ENCODE assay signal across 8 cellular contexts in the genomic region with DNA sequence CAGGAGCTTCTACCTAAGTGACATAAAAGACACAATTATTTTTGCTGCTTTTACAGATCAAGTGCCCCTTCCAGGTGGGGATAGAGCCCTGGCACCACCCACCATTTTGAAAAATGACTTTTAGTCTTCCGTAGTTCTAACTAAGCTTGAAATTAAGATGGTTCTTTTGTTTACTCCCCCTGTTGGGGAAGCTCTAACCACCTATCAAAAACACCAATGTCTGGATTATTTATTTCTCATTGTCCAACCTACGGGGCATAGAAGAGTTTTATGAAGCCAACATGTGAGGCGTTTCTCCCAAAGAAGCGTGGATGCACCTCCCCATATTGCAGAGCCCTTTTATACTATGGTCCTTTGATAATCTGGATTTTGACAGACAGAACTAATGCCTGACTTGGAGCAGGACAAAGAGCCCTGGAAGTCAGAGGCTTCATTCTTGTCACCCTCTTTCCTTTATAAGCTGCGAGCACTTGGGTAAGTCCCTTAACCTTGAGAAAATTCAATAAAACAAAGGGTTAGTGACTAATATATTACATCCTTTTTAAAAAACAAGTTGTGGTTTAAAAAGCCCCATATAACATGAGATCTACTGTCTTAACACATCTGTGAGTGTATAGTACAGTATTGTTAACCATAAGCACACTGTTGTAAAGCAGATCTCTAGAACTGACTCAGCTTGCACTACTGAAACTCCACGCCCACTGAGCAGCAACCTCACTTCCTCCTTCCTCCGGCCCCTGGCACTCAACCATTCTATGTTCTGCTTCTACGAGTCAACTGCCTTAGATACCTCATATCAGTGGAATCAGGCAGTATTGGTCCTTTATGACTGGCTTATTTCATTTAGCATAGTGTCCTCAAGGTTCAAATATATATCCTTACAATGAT.
A peak's percentile ranks its signal among the peaks of the same experiment; 100 is the strongest.
DNase-seq lines count a peak whose midpoint lies in the region; ATAC-seq, FAIRE-seq and TF ChIP-seq lines count a peak whose summit lies in the region.

No MANE protein-coding gene starts in this region.

- H3K36me3 ChIP-seq in HCT116 (ENCODE audit: control insufficient read depth in 1 of 2, insufficient read depth in 2 of 2, low read length in 2 of 2) = no peaks in the 10 kb centered on the region
- H3K36me3 ChIP-seq in Caco-2 (ENCODE audit: control insufficient read depth, insufficient read depth, low read length) = no peaks in the 10 kb centered on the region

- TF ChIP-seq CTCF in HCT116 (IDR thresholded peaks at IDR 0.05 in 2 of 3, conservative IDR thresholded peaks at IDR 0.05 in 1 of 3; ENCODE audit: borderline replicate concordance in 1 of 3, insufficient read depth in 1 of 3, low read depth in 2 of 3, low read length in 2 of 3) = 0 out of 6 replicates have a peak, but pooled peaks of 1 of the 3 experiments have one; percentile 5
- no peak for TF ChIP-seq CTCF in glutamatergic neuron (IDR thresholded peaks at IDR 0.05; ENCODE audit: partially characterized antibody, unreplicated experiment)
- TF ChIP-seq CTCF in Caco-2 (IDR thresholded peaks at IDR 0.05; ENCODE audit: insufficient read depth in 1 of 2, low read depth in 1 of 2, low read length in 1 of 2, severe bottlenecking in 1 of 2, unreplicated experiment in 1 of 2) = no peak

- ATAC-seq in HCT116 = no peak
- peak; percentile 95 for ATAC-seq in stimulated activated effector memory CD8-positive, alpha-beta T cell treated with anti-CD3 and anti-CD28 coated beads, Interleukin-12 subunit alpha, Interleukin-12 subunit beta, amount 100 ng/mL, for 72 hours

- no peaks in the 10 kb centered on the region for H3K9me3 ChIP-seq in HCT116 (ENCODE audit: control insufficient read depth in 1 of 2, insufficient read depth in 1 of 2, low read depth in 1 of 2, low read length in 2 of 2)
- no peaks in the 10 kb centered on the region for H3K9me3 ChIP-seq in Caco-2

- peaks cover 6% of the 10 kb centered on the region for H3K36me3 Mint-ChIP-seq in glutamatergic neuron (ENCODE audit: unreplicated experiment)
- peaks cover 13% of the 10 kb centered on the region for H3K36me3 Mint-ChIP-seq in stimulated activated effector memory CD8-positive, alpha-beta T cell treated with anti-CD3 and anti-CD28 coated beads, Interleukin-12 subunit alpha, Interleukin-12 subunit beta, amount 100 ng/mL, for 72 hours
- peaks cover 8% of the 10 kb centered on the region for H3K36me3 Mint-ChIP-seq in Caco-2 (ENCODE audit: insufficient read depth, unreplicated experiment)

- H3K4me3 Mint-ChIP-seq in glutamatergic neuron (ENCODE audit: unreplicated experiment) (no peak overlapping the region), Caco-2 (ENCODE audit: unreplicated experiment) (no peak overlapping the region)
- H3K4me3 Mint-ChIP-seq in stimulated activated effector memory CD8-positive, alpha-beta T cell treated with anti-CD3 and anti-CD28 coated beads, Interleukin-12 subunit alpha, Interleukin-12 subunit beta, amount 100 ng/mL, for 72 hours = peak overlapping the region; percentile 35

- POLR2A ChIA-PET in HCT116 (lab: Charles Lee) = no interaction called here
- POLR2A ChIA-PET in Caco-2 (lab: Charles Lee) = no interaction called here

- H3K27me3 Mint-ChIP-seq in glutamatergic neuron (ENCODE audit: unreplicated experiment) (peaks cover 3% of the 10 kb centered on the region), Caco-2 (ENCODE audit: insufficient read depth, unreplicated experiment) (no peaks in the 10 kb centered on the region)

- H3K27ac Mint-ChIP-seq in glutamatergic neuron (ENCODE audit: unreplicated experiment) = peak overlapping the region; percentile 10
- peak overlapping the region; percentile 30 for H3K27ac Mint-ChIP-seq in stimulated activated effector memory CD8-positive, alpha-beta T cell treated with anti-CD3 and anti-CD28 coated beads, Interleukin-12 subunit alpha, Interleukin-12 subunit beta, amount 100 ng/mL, for 72 hours
- H3K27ac Mint-ChIP-seq in Caco-2 (ENCODE audit: unreplicated experiment) = no peak overlapping the region

- no peak for TF ChIP-seq POLR2A in GM12891 (IDR thresholded peaks at IDR 0.05; ENCODE audit: low read depth, low read length)
- TF ChIP-seq POLR2A in HCT116 (IDR thresholded peaks at IDR 0.05; ENCODE audit: borderline replicate concordance, extremely low read depth, insufficient read depth, insufficient read length) = no peak

- H3K9me2 ChIP-seq in HCT116 (ENCODE audit: insufficient read depth) = no peaks in the 10 kb centered on the region

- CTCF ChIA-PET in HCT116 (lab: Charles Lee) (interaction anchor here (1.1 kb wide), 1 partner anchor 9 kb away, joined by 3 read pairs; no protein-coding TSS in a partner anchor), Caco-2 (lab: Charles Lee) (no interaction called here)

- no peak for TF ChIP-seq RAD21 in HCT116 (IDR thresholded peaks at IDR 0.05; ENCODE audit: low read depth)

- peaks cover 20% of the 10 kb centered on the region for H3K4me1 Mint-ChIP-seq in glutamatergic neuron (ENCODE audit: low read depth, unreplicated experiment)
- H3K4me1 Mint-ChIP-seq in stimulated activated effector memory CD8-positive, alpha-beta T cell treated with anti-CD3 and anti-CD28 coated beads, Interleukin-12 subunit alpha, Interleukin-12 subunit beta, amount 100 ng/mL, for 72 hours = peaks cover 65% of the 10 kb centered on the region
- H3K4me1 Mint-ChIP-seq in Caco-2 (ENCODE audit: low read depth, unreplicated experiment) = peaks cover 15% of the 10 kb centered on the region

- H3K4me1 ChIP-seq in HCT116 (ENCODE audit: control insufficient read depth in 1 of 2, insufficient read depth in 2 of 2, low read length in 2 of 2) = peaks cover 30 to 58% of the 10 kb centered on the region in 2 experiments
- peaks cover under 1% of the 10 kb centered on the region for H3K4me1 ChIP-seq in Caco-2

- DNase-seq in GM12891 (ENCODE audit: insufficient read length, low spot score) (peak; percentile 54), HCT116 (ENCODE audit: low read depth, low spot score) (no peak), MV-4-11 (lab: John Stamatoyannopoulos, UW) (peak; percentile 95), glutamatergic neuron (no peak), Caco-2 (no peak), DMS 273 (lab: John Stamatoyannopoulos, UW; ENCODE audit: unreplicated experiment) (no peak)
- DNase-seq in activated CD8-positive, alpha-beta memory T cell treated with anti-CD3 and anti-CD28 coated beads, Interleukin-2, amount 50 U/mL, for 1 hour (ENCODE audit: extremely low read depth) = peak; percentile 24
- DNase-seq in stimulated activated effector memory CD8-positive, alpha-beta T cell treated with anti-CD3 and anti-CD28 coated beads, Interleukin-12 subunit alpha, Interleukin-12 subunit beta, amount 100 ng/mL, for 72 hours (ENCODE audit: low spot score in 2 of 2) = peak; percentile 54 to 87

- FAIRE-seq in GM12891 (lab: Jason Lieb, UNC) = peak; percentile 95

- H3K4me3 ChIP-seq in HCT116 (replicated peaks in 1 of 2; ENCODE audit: low read depth in 1 of 2, low read length in 2 of 2) (no peak overlapping the region), Caco-2 (ENCODE audit: low read depth, low read length) (no peak overlapping the region)

- H2AFZ ChIP-seq in HCT116 (ENCODE audit: low read depth, low read length, poor library complexity, severe bottlenecking) = no peak overlapping the region

- BruUV-seq in HCT116 (replicated peaks; lab: Mats Ljungman, UMichigan) (no TSS peak), Caco-2 (replicated peaks; lab: Mats Ljungman, UMichigan) (no TSS peak)

- no peaks in the 10 kb centered on the region for H3K79me2 ChIP-seq in HCT116 (ENCODE audit: insufficient read depth, low read length)

- H4K20me1 ChIP-seq in HCT116 (ENCODE audit: insufficient read depth) = no peaks in the 10 kb centered on the region

- H3K4me2 ChIP-seq in HCT116 (ENCODE audit: low read length) = peak overlapping the region; percentile 51

- H3K27me3 ChIP-seq in HCT116 (ENCODE audit: insufficient read depth, low read length) (no peaks in the 10 kb centered on the region), Caco-2 (replicated peaks; ENCODE audit: control insufficient read depth, insufficient read depth, low read length) (no peaks in the 10 kb centered on the region)

- intact Hi-C loops in HCT116 (cut with micrococcal nuclease) (no loop called here), Caco-2 (cut with micrococcal nuclease; ENCODE audit: unreplicated experiment) (no loop called here)

- H3K9me3 Mint-ChIP-seq in glutamatergic neuron (ENCODE audit: unreplicated experiment) (peaks cover 7% of the 10 kb centered on the region), Caco-2 (ENCODE audit: unreplicated experiment) (no peaks in the 10 kb centered on the region)
- H3K9me3 Mint-ChIP-seq in stimulated activated effector memory CD8-positive, alpha-beta T cell treated with anti-CD3 and anti-CD28 coated beads, Interleukin-12 subunit alpha, Interleukin-12 subunit beta, amount 100 ng/mL, for 72 hours = no peaks in the 10 kb centered on the region

- RAD21 ChIA-PET in HCT116 (lab: Charles Lee; ENCODE audit: low non-redundant PET in 1 of 2, low total read pairs in 2 of 2, uncharacterized antibody in 2 of 2, unreplicated experiment in 2 of 2) = no interaction called here

- no peak overlapping the region for H3K9ac ChIP-seq in HCT116 (ENCODE audit: low read length)

- no peak overlapping the region for H3K27ac ChIP-seq in HCT116 (ENCODE audit: low read depth, low read length)

TF ChIP-seq in GM12891, 5 proteins besides CTCF, POLR2A, EP300 and RAD21:
- TF ChIP-seq POU2F2 (IDR thresholded peaks at IDR 0.05; ENCODE audit: low read depth, low read length) (peak; percentile 94), POLR2AphosphoS5 (IDR thresholded peaks at IDR 0.05; ENCODE audit: low read depth, low read length) (peak; percentile 52; the same call in 1 of the 2 replicates), SPI1 (IDR thresholded peaks at IDR 0.05; ENCODE audit: low read depth, low read length) (peak; percentile 98), TAF1 (IDR thresholded peaks at IDR 0.05; ENCODE audit: low read depth, low read length) (no peak), PAX5 (IDR thresholded peaks at IDR 0.05; ENCODE audit: insufficient read depth, low read length, severe bottlenecking) (peak; percentile 89)

TF ChIP-seq in HCT116, 20 proteins besides CTCF, POLR2A, EP300 and RAD21 (continues in another document):
- no peak for TF ChIP-seq ELF1 (IDR thresholded peaks at IDR 0.05; ENCODE audit: borderline replicate concordance, low read depth)
- no peak for TF ChIP-seq JUND (IDR thresholded peaks at IDR 0.05)
- no peak for TF ChIP-seq CBX3 (IDR thresholded peaks at IDR 0.05; ENCODE audit: low read depth)
- TF ChIP-seq ZFX (IDR thresholded peaks at IDR 0.05) = no peak
- no peak for TF ChIP-seq EZH2phosphoT487 (IDR thresholded peaks at IDR 0.05; ENCODE audit: borderline replicate concordance)

Comparison
In these comparisons a context has a peak if more than half of its experiments do, and no peak if none do; other contexts are left out.
1. DNase-seq: peak in GM12891 (single experiment), MV-4-11 (single experiment), activated CD8-positive, alpha-beta memory T cell treated with anti-CD3 and anti-CD28 coated beads, Interleukin-2, amount 50 U/mL, for 1 hour (single experiment) and stimulated activated effector memory CD8-positive, alpha-beta T cell treated with anti-CD3 and anti-CD28 coated beads, Interleukin-12 subunit alpha, Interleukin-12 subunit beta, amount 100 ng/mL, for 72 hours (2 of 2); none in HCT116 (single experiment), glutamatergic neuron (single experiment), Caco-2 (0 of 2) and DMS 273 (single experiment).